ENCODE assay signal across 8 cellular contexts in genomic region chr9:134641989-134642384, GRCh38. TPM values are rescaled to one million over a fixed set of nuclear protein-coding genes. Genes with fewer than 3 reads are reported as not detected.
A peak's percentile ranks its signal among the peaks of the same experiment; 100 is the strongest.
DNase-seq lines count a peak whose midpoint lies in the region; ATAC-seq and TF ChIP-seq lines count a peak whose summit lies in the region.

No MANE protein-coding gene starts in this region.

- peak overlapping the region; percentile 97 for H3K4me3 ChIP-seq in AG10803 (ENCODE audit: low read length)
- peak overlapping the region; percentile 41; the same call in 1 of the 2 replicates for H3K4me3 ChIP-seq in PC-9
- H3K4me3 ChIP-seq in fibroblast of mammary gland (ENCODE audit: control insufficient read depth, low read depth, low read length) = peak overlapping the region; percentile 80

- no peaks in the 10 kb centered on the region for H3K9me3 ChIP-seq in PC-9 (ENCODE audit: insufficient read depth, low read depth)

- H3K4me1 ChIP-seq in PC-9 (replicated peaks; ENCODE audit: insufficient read depth) = no peaks in the 10 kb centered on the region

- H3K36me3 Mint-ChIP-seq in osteocyte (ENCODE audit: unreplicated experiment) = peaks cover 14% of the 10 kb centered on the region

- no peak overlapping the region for H3K27ac Mint-ChIP-seq in osteocyte (ENCODE audit: unreplicated experiment)

- intact Hi-C loops in PC-9 (cut with micrococcal nuclease; ENCODE audit: unreplicated experiment) = loop anchor here (2.0 to 10.0 kb wide), 2 partner anchors 107 to 193 kb away; no protein-coding TSS in a partner anchor

- H3K4me2 ChIP-seq in PC-9 = peak overlapping the region; percentile 33; the same call in 1 of the 2 replicates

- CTCF ChIA-PET in PC-9 (lab: Charles Lee) = no interaction called here

- no peaks in the 10 kb centered on the region for H3K79me2 ChIP-seq in PC-9 (ENCODE audit: low read depth)

- no peaks in the 10 kb centered on the region for H3K9me3 Mint-ChIP-seq in osteocyte (ENCODE audit: unreplicated experiment)

- H3K27ac ChIP-seq in PC-9 = no peak overlapping the region

- DNase-seq in AG10803 (ENCODE audit: low read depth) (no peak), PC-9 (no peak), fibroblast of mammary gland (ENCODE audit: low read depth) (no peak), osteocyte (ENCODE audit: extremely low spot score, unreplicated experiment) (no peak), anterior cingulate cortex (lab: John Stamatoyannopoulos, UW) (no peak), NCI-H2196 treated with DMSO at 0.1 percent for 48 hours (lab: John Stamatoyannopoulos, UW; ENCODE audit: unreplicated experiment) (no peak)

- H3K4me1 Mint-ChIP-seq in osteocyte (ENCODE audit: unreplicated experiment) = peaks cover 45% of the 10 kb centered on the region

- H4K20me1 ChIP-seq in PC-9 (ENCODE audit: insufficient read depth) = no peaks in the 10 kb centered on the region

- peak overlapping the region; percentile 94 for H3K4me3 Mint-ChIP-seq in osteocyte (ENCODE audit: unreplicated experiment)

- H3K27me3 ChIP-seq in PC-9 (ENCODE audit: insufficient read depth, low read depth) = peaks cover 60% of the 10 kb centered on the region

- BruUV-seq in PC-9 (replicated peaks; lab: Mats Ljungman, UMichigan) = TSS peak; percentile 48

- H3K9me2 ChIP-seq in PC-9 (ENCODE audit: insufficient read depth) = no peaks in the 10 kb centered on the region

- no peaks in the 10 kb centered on the region for H3K36me3 ChIP-seq in PC-9 (ENCODE audit: low read depth)

- POLR2A ChIA-PET in PC-9 (lab: Charles Lee; ENCODE audit: unreplicated experiment) = no interaction called here

- no peak for ATAC-seq in HG02840 (IDR thresholded peaks at IDR 0.05; ENCODE audit: low FRiP score, unreplicated experiment)
- no peak for ATAC-seq in HG03342 (IDR thresholded peaks at IDR 0.05; ENCODE audit: unreplicated experiment)

- TF ChIP-seq CTCF in AG10803 (conservative IDR thresholded peaks at IDR 0.05; ENCODE audit: low read length) (no peak), PC-9 (conservative IDR thresholded peaks at IDR 0.05) (no peak), fibroblast of mammary gland (conservative IDR thresholded peaks at IDR 0.05; ENCODE audit: control insufficient read depth, insufficient read depth, low read depth, low read length) (no peak), osteocyte (IDR thresholded peaks at IDR 0.05) (no peak)

- H2AFZ ChIP-seq in PC-9 = no peak overlapping the region

- H3F3A ChIP-seq in PC-9 (ENCODE audit: insufficient read depth, low read depth) = no peaks in the 10 kb centered on the region; the same call in 1 of the 2 replicates

- no peaks in the 10 kb centered on the region for H3K27me3 Mint-ChIP-seq in osteocyte (ENCODE audit: unreplicated experiment)

RNA-seq across cellular contexts. Expression of gene COL5A1, which starts 0.4 kb away (rescaled TPM):
- 15.2 and 32.8 TPM in 2 replicates for total RNA-seq in PC-9 (2021)
- total RNA-seq in osteocyte = 1,552 and 1,672 TPM in 2 replicates

Comparison
In these comparisons a context has a peak if more than half of its experiments do, and no peak if none do; other contexts are left out.
1. H3K4me3 ChIP-seq: peak in every context shown above with its lines; median percentile 97 in AG10803; 80 in fibroblast of mammary gland; 41 in PC-9.
2. RNA of gene COL5A1, which starts 0.4 kb away (total RNA-seq): 1,552 to 1,672 TPM in osteocyte; 15.2 to 32.8 TPM in PC-9; every median in the first group is over 10 times any median in the second.